ENCODE assay signal across 8 cellular contexts in the genomic region with DNA sequence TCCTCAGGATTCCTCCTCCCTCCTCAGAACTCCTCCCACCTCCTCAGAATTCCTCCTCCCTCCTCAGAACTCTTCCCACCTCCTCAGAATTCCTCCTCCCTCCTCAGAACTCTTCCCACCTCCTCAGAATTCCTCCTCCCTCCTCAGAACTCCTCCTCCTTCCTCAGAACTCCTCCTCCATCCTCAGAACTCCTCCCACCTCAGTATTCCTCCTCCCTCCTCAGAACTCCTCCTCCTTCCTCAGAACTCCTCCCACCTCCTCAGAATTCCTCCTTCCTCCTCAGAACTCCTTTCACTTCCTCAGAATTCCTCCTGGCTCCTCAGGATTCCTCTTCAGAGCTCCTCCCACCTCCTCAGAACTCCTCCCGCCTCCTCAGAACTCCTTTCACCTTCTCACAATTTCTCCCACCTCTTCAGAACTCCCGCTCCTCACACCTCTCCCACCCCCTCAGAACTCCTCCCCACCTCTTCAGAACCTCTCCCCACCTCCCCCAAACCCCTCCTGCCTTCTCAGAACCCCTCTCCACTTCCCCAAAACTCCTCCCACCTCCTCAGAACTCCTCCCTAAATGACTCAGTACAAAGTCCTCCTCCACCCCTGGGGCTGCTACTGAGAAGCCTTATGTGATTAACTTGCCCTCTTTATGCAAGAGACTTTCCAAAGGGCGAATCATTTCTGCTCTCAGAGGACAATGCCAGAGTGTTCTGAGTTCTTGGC. TPM values are rescaled to one million over a fixed set of nuclear protein-coding genes. Genes with fewer than 3 reads are reported as not detected.
DNase-seq lines count a peak whose midpoint lies in the region; ATAC-seq and TF ChIP-seq lines count a peak whose summit lies in the region.

No MANE protein-coding gene starts in this region.

- TF ChIP-seq CTCF in AG09319 (IDR thresholded peaks at IDR 0.05; ENCODE audit: low read depth, low read length) (no peak), spleen (IDR thresholded peaks at IDR 0.05 in 8 of 11, conservative IDR thresholded peaks at IDR 0.05 in 3 of 11) (no peak)

- no peaks in the 10 kb centered on the region for H3K9me3 Mint-ChIP-seq in activated naive CD4-positive, alpha-beta T cell treated with anti-CD3 and anti-CD28 coated beads, Interleukin-2, amount 50 U/mL, for 72 hours

- ATAC-seq in activated naive CD4-positive, alpha-beta T cell treated with anti-CD3 and anti-CD28 coated beads, Interleukin-2, amount 50 U/mL, for 72 hours: peak; percentile 79 to 83
- ATAC-seq in HG02678 (IDR thresholded peaks at IDR 0.05; ENCODE audit: unreplicated experiment): no peak
- ATAC-seq in HG03280 (IDR thresholded peaks at IDR 0.05; ENCODE audit: unreplicated experiment): no peak

- H3K27ac Mint-ChIP-seq in activated naive CD4-positive, alpha-beta T cell treated with anti-CD3 and anti-CD28 coated beads, Interleukin-2, amount 50 U/mL, for 72 hours: peak overlapping the region; percentile 1 to 95

- peaks cover 11 to 48% (median 20%) of the 10 kb centered on the region in 6 donors for H3K4me1 ChIP-seq in spleen

- DNase-seq in AG09319 (ENCODE audit: extremely low read depth, low read depth): peak; percentile 63
- DNase-seq in HuH-7 (ENCODE audit: low spot score): peak; percentile 37
- DNase-seq in activated naive CD4-positive, alpha-beta T cell treated with anti-CD3 and anti-CD28 coated beads, Interleukin-2, amount 50 U/mL, for 72 hours (ENCODE audit: low spot score in 2 of 2): peak in 1 of 2 donors; percentile 36
- DNase-seq in left kidney (ENCODE audit: low read depth, low spot score): peak; percentile 25
- DNase-seq in DMS153 treated with DMSO at 0.1 percent for 48 hours (lab: John Stamatoyannopoulos, UW; ENCODE audit: unreplicated experiment): no peak
- DNase-seq in spleen: no peak

- H3K36me3 ChIP-seq in spleen: peaks cover 0 to 52% (median 13%) of the 10 kb centered on the region in 6 donors

- no peak overlapping the region for H3K4me3 ChIP-seq in spleen

- whole genome bisulfite sequencing in spleen, 5 donors: 51 to 68% (median 52%) methylated on average over 3 of the region's 3 CpGs

- no peaks in the 10 kb centered on the region for H3K9me3 ChIP-seq in spleen

- TF ChIP-seq POLR2A in spleen (IDR thresholded peaks at IDR 0.05): no peak

- H3K27ac ChIP-seq in spleen: peak overlapping the region in 1 of 8 donors; percentile 28

- intact Hi-C loops in spleen (cut with DNase I; ENCODE audit: low total_unique reads): no loop called here

- H3K27me3 ChIP-seq in spleen (replicated peaks in 1 of 7): no peaks in the 10 kb centered on the region

- peaks cover 0 to 11% of the 10 kb centered on the region in 2 donors for H3K36me3 Mint-ChIP-seq in activated naive CD4-positive, alpha-beta T cell treated with anti-CD3 and anti-CD28 coated beads, Interleukin-2, amount 50 U/mL, for 72 hours

RNA-seq across cellular contexts. Expression of a gene that starts 23.2 kb away (rescaled TPM):
- total RNA-seq in activated naive CD4-positive, alpha-beta T cell treated with anti-CD3 and anti-CD28 coated beads, Interleukin-2, amount 50 U/mL, for 72 hours: not detected
- 1 to 10 TPM in 5 of 7 donors, under 1 TPM in 2; 0.51 to 5.8 (median 1.1) TPM for total RNA-seq in spleen
- polyA plus RNA-seq in spleen: under 1 TPM; 0.20 to 0.59 (median 0.35) TPM

Comparison
In these comparisons a context has a peak if more than half of its experiments do, and no peak if none do; other contexts are left out.
1. DNase-seq: peak in AG09319 (single experiment), HuH-7 (single experiment) and left kidney (single experiment); none in DMS153 treated with DMSO at 0.1 percent for 48 hours (single experiment) and spleen (single experiment).
2. ATAC-seq: peak in activated naive CD4-positive, alpha-beta T cell treated with anti-CD3 and anti-CD28 coated beads, Interleukin-2, amount 50 U/mL, for 72 hours (2 of 2); none in HG02678 (single experiment) and HG03280 (single experiment).